In the genomic region with DNA sequence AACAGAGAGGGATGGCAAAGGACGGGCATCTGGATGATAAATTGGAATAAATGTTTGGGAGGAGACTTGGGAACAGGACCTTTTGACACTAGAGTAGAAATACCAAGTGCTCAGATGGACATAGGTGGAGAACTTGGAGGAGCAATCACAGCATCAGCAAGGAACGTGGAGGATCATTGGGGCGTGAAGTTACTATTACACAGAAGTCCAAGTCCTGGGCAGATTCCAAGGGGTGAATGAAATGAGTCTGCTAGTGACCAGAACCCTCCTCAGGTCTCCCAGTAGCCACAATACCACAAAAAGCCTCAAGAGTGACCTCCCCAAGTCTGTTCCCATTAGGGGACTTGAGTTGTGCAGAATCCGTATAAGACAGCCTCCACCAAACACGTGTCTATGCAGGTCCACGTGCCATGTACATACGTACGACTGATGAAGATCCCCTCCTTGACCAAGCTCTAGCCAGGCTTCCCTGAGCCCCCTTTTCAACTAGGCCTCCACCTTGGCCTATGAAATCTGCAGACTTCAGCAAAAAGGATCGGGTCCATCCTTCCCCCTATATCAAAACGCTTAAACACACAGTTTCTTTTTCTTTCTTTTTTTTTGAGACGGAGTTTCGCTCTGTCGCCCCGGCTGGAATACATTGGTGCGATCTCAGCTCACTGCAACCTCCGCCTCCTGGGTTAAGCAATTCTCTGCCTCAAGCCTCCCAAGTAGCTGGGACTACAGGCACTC, we compare ENCODE assay signal across 1 cellular context.
A peak's percentile ranks its signal among the peaks of the same experiment; 100 is the strongest.
TF ChIP-seq lines count a peak whose summit lies in the region.

No MANE protein-coding gene starts in this region.

TF ChIP-seq in K562, 482 proteins besides CTCF, POLR2A, EP300 and RAD21:
- TF ChIP-seq ZNF766 (CRISPR knock-in tag; conservative IDR thresholded peaks at IDR 0.05) (no peak), FIP1L1 (IDR thresholded peaks at IDR 0.05; ENCODE audit: low read depth, low read length, poor library complexity, severe bottlenecking) (no peak), ZNF586 (CRISPR knock-in tag; conservative IDR thresholded peaks at IDR 0.05) (no peak), NFIC (IDR thresholded peaks at IDR 0.05) (no peak), ZNF316 (IDR thresholded peaks at IDR 0.05) (peak; percentile 57), ZBTB8A (IDR thresholded peaks at IDR 0.05; ENCODE audit: partially characterized antibody) (no peak), PHB (CRISPR knock-in tag; IDR thresholded peaks at IDR 0.05) (no peak), C11orf30 (IDR thresholded peaks at IDR 0.05; ENCODE audit: low read depth) (peak; percentile 46; the same call in 1 of the 2 replicates), MBD2 (IDR thresholded peaks at IDR 0.05; ENCODE audit: borderline replicate concordance, low read depth) (no peak), NR1H2 (CRISPR knock-in tag; IDR thresholded peaks at IDR 0.05) (no peak), ZNF507 (tag; conservative IDR thresholded peaks at IDR 0.05) (no peak), ZKSCAN3 (CRISPR knock-in tag; IDR thresholded peaks at IDR 0.05) (no peak), SMAD2 (IDR thresholded peaks at IDR 0.05; ENCODE audit: low read depth, low read length) (no peak), ZNF347 (CRISPR knock-in tag; IDR thresholded peaks at IDR 0.05; ENCODE audit: low read depth) (no peak), ZBTB17 (CRISPR knock-in tag; IDR thresholded peaks at IDR 0.05) (no peak), MAFF (IDR thresholded peaks at IDR 0.05; ENCODE audit: low read length) (0 out of 2 replicates have a peak, but pooled peaks have one; percentile 10), FUS (optimal IDR thresholded peaks at IDR 0.05; ENCODE audit: low read depth, low read length) (no peak)
- TF ChIP-seq, protein P1, sequence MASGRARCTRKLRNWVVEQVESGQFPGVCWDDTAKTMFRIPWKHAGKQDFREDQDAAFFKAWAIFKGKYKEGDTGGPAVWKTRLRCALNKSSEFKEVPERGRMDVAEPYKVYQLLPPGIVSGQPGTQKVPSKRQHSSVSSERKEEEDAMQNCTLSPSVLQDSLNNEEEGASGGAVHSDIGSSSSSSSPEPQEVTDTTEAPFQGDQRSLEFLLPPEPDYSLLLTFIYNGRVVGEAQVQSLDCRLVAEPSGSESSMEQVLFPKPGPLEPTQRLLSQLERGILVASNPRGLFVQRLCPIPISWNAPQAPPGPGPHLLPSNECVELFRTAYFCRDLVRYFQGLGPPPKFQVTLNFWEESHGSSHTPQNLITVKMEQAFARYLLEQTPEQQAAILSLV (tag; IDR thresholded peaks at IDR 0.05): no peak
- TF ChIP-seq, protein P2, sequence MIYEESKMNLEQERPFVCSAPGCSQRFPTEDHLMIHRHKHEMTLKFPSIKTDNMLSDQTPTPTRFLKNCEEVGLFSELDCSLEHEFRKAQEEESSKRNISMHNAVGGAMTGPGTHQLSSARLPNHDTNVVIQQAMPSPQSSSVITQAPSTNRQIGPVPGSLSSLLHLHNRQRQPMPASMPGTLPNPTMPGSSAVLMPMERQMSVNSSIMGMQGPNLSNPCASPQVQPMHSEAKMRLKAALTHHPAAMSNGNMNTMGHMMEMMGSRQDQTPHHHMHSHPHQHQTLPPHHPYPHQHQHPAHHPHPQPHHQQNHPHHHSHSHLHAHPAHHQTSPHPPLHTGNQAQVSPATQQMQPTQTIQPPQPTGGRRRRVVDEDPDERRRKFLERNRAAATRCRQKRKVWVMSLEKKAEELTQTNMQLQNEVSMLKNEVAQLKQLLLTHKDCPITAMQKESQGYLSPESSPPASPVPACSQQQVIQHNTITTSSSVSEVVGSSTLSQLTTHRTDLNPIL (CRISPR knock-in tag; IDR thresholded peaks at IDR 0.05): no peak
- TF ChIP-seq, protein P3, sequence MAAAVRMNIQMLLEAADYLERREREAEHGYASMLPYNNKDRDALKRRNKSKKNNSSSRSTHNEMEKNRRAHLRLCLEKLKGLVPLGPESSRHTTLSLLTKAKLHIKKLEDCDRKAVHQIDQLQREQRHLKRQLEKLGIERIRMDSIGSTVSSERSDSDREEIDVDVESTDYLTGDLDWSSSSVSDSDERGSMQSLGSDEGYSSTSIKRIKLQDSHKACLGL (CRISPR knock-in tag; IDR thresholded peaks at IDR 0.05; ENCODE audit: borderline replicate concordance, poor library complexity, severe bottlenecking): no peak
- TF ChIP-seq, protein P4, sequence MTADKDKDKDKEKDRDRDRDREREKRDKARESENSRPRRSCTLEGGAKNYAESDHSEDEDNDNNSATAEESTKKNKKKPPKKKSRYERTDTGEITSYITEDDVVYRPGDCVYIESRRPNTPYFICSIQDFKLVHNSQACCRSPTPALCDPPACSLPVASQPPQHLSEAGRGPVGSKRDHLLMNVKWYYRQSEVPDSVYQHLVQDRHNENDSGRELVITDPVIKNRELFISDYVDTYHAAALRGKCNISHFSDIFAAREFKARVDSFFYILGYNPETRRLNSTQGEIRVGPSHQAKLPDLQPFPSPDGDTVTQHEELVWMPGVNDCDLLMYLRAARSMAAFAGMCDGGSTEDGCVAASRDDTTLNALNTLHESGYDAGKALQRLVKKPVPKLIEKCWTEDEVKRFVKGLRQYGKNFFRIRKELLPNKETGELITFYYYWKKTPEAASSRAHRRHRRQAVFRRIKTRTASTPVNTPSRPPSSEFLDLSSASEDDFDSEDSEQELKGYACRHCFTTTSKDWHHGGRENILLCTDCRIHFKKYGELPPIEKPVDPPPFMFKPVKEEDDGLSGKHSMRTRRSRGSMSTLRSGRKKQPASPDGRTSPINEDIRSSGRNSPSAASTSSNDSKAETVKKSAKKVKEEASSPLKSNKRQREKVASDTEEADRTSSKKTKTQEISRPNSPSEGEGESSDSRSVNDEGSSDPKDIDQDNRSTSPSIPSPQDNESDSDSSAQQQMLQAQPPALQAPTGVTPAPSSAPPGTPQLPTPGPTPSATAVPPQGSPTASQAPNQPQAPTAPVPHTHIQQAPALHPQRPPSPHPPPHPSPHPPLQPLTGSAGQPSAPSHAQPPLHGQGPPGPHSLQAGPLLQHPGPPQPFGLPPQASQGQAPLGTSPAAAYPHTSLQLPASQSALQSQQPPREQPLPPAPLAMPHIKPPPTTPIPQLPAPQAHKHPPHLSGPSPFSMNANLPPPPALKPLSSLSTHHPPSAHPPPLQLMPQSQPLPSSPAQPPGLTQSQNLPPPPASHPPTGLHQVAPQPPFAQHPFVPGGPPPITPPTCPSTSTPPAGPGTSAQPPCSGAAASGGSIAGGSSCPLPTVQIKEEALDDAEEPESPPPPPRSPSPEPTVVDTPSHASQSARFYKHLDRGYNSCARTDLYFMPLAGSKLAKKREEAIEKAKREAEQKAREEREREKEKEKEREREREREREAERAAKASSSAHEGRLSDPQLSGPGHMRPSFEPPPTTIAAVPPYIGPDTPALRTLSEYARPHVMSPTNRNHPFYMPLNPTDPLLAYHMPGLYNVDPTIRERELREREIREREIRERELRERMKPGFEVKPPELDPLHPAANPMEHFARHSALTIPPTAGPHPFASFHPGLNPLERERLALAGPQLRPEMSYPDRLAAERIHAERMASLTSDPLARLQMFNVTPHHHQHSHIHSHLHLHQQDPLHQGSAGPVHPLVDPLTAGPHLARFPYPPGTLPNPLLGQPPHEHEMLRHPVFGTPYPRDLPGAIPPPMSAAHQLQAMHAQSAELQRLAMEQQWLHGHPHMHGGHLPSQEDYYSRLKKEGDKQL (CRISPR knock-in tag; IDR thresholded peaks at IDR 0.05; ENCODE audit: borderline replicate concordance): no peak
TF ChIP-seq in K562: peak in this region for 3.
